17 cellular contexts compared by ENCODE assay signal in genomic region chr6:150638286-150638685, GRCh38.
"Had no signal": no experiment of that assay in that cellular context is flagged by ENCODE, and none has a peak within 500 bp of the region (broad histone marks: within the 10 kb centered on the region; RNA-seq: fewer than 3 reads in every experiment).

No MANE protein-coding gene starts in this region.

- H3K27ac Mint-ChIP-seq: activated naive CD4-positive, alpha-beta T cell treated with anti-CD3 and anti-CD28 coated beads, Interleukin-2, amount 50 U/mL, for 72 hours; activated T-helper 1 cell treated with anti-CD3 and anti-CD28 coated beads, Interleukin-12 subunit alpha, Interleukin-12 subunit beta, Interleukin-2, Interleukin-4 antibody, amounts not matched to agents 30 ng/mL and 10 ng/mL and 1 ng/mL, durations not matched to agents 14 hours and 24 hours and 36 hours; immature natural killer cell; T-cell had no signal

- ATAC-seq: activated naive CD4-positive, alpha-beta T cell treated with anti-CD3 and anti-CD28 coated beads, Interleukin-2, amount 50 U/mL, for 72 hours; effector memory CD8-positive, alpha-beta T cell; pancreas; SK-N-SH treated with all-trans-retinoic acid at 6 μM for 48 hours; T-cell had no signal

- H3K27me3 Mint-ChIP-seq: effector memory CD8-positive, alpha-beta T cell had no signal

- H3K27ac ChIP-seq: cardiac muscle cell, esophagus squamous epithelium, pancreas, tibial nerve had no signal

- H3K9me3 Mint-ChIP-seq: activated naive CD4-positive, alpha-beta T cell treated with anti-CD3 and anti-CD28 coated beads, Interleukin-2, amount 50 U/mL, for 72 hours; activated T-helper 1 cell treated with anti-CD3 and anti-CD28 coated beads, Interleukin-12 subunit alpha, Interleukin-12 subunit beta, Interleukin-2, Interleukin-4 antibody, amounts not matched to agents 30 ng/mL and 10 ng/mL and 1 ng/mL, durations not matched to agents 14 hours and 24 hours and 36 hours; effector memory CD8-positive, alpha-beta T cell; immature natural killer cell; T-cell had no signal

- H3K4me3 Mint-ChIP-seq: activated T-helper 1 cell treated with anti-CD3 and anti-CD28 coated beads, Interleukin-12 subunit alpha, Interleukin-12 subunit beta, Interleukin-2, Interleukin-4 antibody, amounts not matched to agents 30 ng/mL and 10 ng/mL and 1 ng/mL, durations not matched to agents 14 hours and 24 hours and 36 hours; immature natural killer cell; T-cell had no signal

- DNase-seq: activated gamma-delta T cell treated with Interleukin-2 at 50 U/mL for 16 hours; amniotic stem cell; effector memory CD8-positive, alpha-beta T cell; esophagus squamous epithelium; immature natural killer cell; mammary epithelial cell; pancreas; sigmoid colon; stimulated activated CD4-positive, alpha-beta T cell treated with anti-CD3 and anti-CD28 coated beads, Interleukin-4, amount 100 ng/mL, for 24 hours; stimulated activated naive CD4-positive, alpha-beta T cell; T-cell; T1000 had no signal

- H3K4me3 ChIP-seq: cardiac muscle cell, esophagus squamous epithelium, pancreas, sigmoid colon, tibial nerve had no signal

- H3K9me3 ChIP-seq: esophagus squamous epithelium, pancreas, sigmoid colon, tibial nerve had no signal

- H3K36me3 Mint-ChIP-seq: activated naive CD4-positive, alpha-beta T cell treated with anti-CD3 and anti-CD28 coated beads, Interleukin-2, amount 50 U/mL, for 72 hours; immature natural killer cell; T-cell had no signal

- H3K36me3 ChIP-seq: cardiac muscle cell, esophagus squamous epithelium, pancreas, sigmoid colon, tibial nerve had no signal

- H3K27me3 ChIP-seq: cardiac muscle cell, esophagus squamous epithelium, pancreas, sigmoid colon, tibial nerve had no signal
